In genomic region chr2:88137833-88138232, GRCh38 we compare ENCODE assay signal across 10 cellular contexts. TPM values are rescaled to one million over a fixed set of nuclear protein-coding genes. Genes with fewer than 3 reads are reported as not detected.
"Had no signal": no experiment of that assay in that cellular context is flagged by ENCODE, and none has a peak within 500 bp of the region (broad histone marks: within the 10 kb centered on the region; RNA-seq: fewer than 3 reads in every experiment).

No MANE protein-coding gene starts in this region.

- H3K4me3 Mint-ChIP-seq: GM23338, H9 had no signal

- FAIRE-seq: H1, H54, K562 had no signal

- DNase-seq: H9, HCEC 1CT, IMR-90, KG1 had no signal

- H3K4me2 ChIP-seq: GM23338 had no signal

- H3K9me3 Mint-ChIP-seq: GM23338 had no signal

- H3K27ac ChIP-seq: HL-60 had no signal

- ATAC-seq: GM23338, K562 had no signal

- H3K4me1 Mint-ChIP-seq: GM23338, H9 had no signal

- H3K4me3 ChIP-seq: GM23338, K562 had no signal

- H3K27ac Mint-ChIP-seq: GM23338, H9 had no signal

- H2AFZ ChIP-seq: GM23338 had no signal

RNA-seq across cellular contexts. Expression of gene FABP1, which starts 10.0 kb away (rescaled TPM):
- total RNA-seq: GM23338, H1, H9, HT1080, IMR-90 had no signal
- polyA plus RNA-seq: GM23338, IMR-90, K562 had no signal

RNA-seq across cellular contexts. Expression of gene THNSL2, which starts 32.3 kb away (rescaled TPM):
- total RNA-seq: HT1080, IMR-90, K562 had no signal
- polyA plus RNA-seq: IMR-90, K562 had no signal
